1 cellular context compared by ENCODE assay signal in genomic region chr11:64355078-64355940, GRCh38.
TF ChIP-seq lines count a peak whose summit lies in the region.

No MANE protein-coding gene starts in this region.

TF ChIP-seq in HepG2, 621 proteins besides CTCF, POLR2A, EP300 and RAD21 (continued from another document and continues in another):
- TF ChIP-seq POLR2G (IDR thresholded peaks at IDR 0.05; ENCODE audit: low read depth, low read length) (peak; percentile 69), TFE3 (CRISPR knock-in tag; IDR thresholded peaks at IDR 0.05) (no peak), ZFP37 (CRISPR knock-in tag; IDR thresholded peaks at IDR 0.05; ENCODE audit: borderline replicate concordance) (no peak), ZNF766 (CRISPR knock-in tag; IDR thresholded peaks at IDR 0.05; ENCODE audit: borderline replicate concordance) (no peak), ZNF773 (CRISPR knock-in tag; IDR thresholded peaks at IDR 0.05; ENCODE audit: borderline replicate concordance) (no peak), ZNF598 (CRISPR knock-in tag; IDR thresholded peaks at IDR 0.05; ENCODE audit: borderline replicate concordance) (no peak), SUZ12 (IDR thresholded peaks at IDR 0.05; ENCODE audit: low read depth, low read length) (no peak), HNF1B (CRISPR knock-in tag; IDR thresholded peaks at IDR 0.05) (no peak; the same call in 1 of the 2 replicates), MBNL3 (CRISPR knock-in tag; conservative IDR thresholded peaks at IDR 0.05) (no peak), NR1H2 (CRISPR knock-in tag; IDR thresholded peaks at IDR 0.05; ENCODE audit: borderline replicate concordance, low read depth) (no peak), ZNF512B (CRISPR knock-in tag; IDR thresholded peaks at IDR 0.05; ENCODE audit: borderline replicate concordance) (no peak), PHB2 (IDR thresholded peaks at IDR 0.05; ENCODE audit: partially characterized antibody) (no peak), ZNF639 (CRISPR knock-in tag; conservative IDR thresholded peaks at IDR 0.05) (peak; percentile 58; the same call in 1 of the 2 replicates), ZSCAN25 (CRISPR knock-in tag; IDR thresholded peaks at IDR 0.05) (peak; percentile 98), CEBPB (IDR thresholded peaks at IDR 0.05; ENCODE audit: borderline replicate concordance, low read depth, low read length) (no peak), ZNF883 (CRISPR knock-in tag; IDR thresholded peaks at IDR 0.05; ENCODE audit: not compliant biosample characterization) (no peak), JUND (CRISPR knock-in tag; IDR thresholded peaks at IDR 0.05) (peak; percentile 64; the same call in 1 of the 2 replicates), ZNF557 (CRISPR knock-in tag; IDR thresholded peaks at IDR 0.05) (no peak), DNMT1 (CRISPR knock-in tag; IDR thresholded peaks at IDR 0.05) (no peak; the same call in 1 of the 2 replicates), PCBP1 (IDR thresholded peaks at IDR 0.05; ENCODE audit: borderline replicate concordance, low read depth, low read length) (peak; percentile 91; the same call in 1 of the 2 replicates), ZBTB4 (CRISPR knock-in tag; IDR thresholded peaks at IDR 0.05; ENCODE audit: borderline replicate concordance) (no peak), ZNF275 (CRISPR knock-in tag; IDR thresholded peaks at IDR 0.05; ENCODE audit: borderline replicate concordance) (no peak), ZNF180 (CRISPR knock-in tag; IDR thresholded peaks at IDR 0.05; ENCODE audit: borderline replicate concordance, low read depth) (no peak), ZBTB14 (CRISPR knock-in tag; IDR thresholded peaks at IDR 0.05) (no peak), HOXA3 (CRISPR knock-in tag; IDR thresholded peaks at IDR 0.05) (peak; percentile 26; the same call in 1 of the 2 replicates), CHD4 (IDR thresholded peaks at IDR 0.05; ENCODE audit: borderline replicate concordance, low read length) (no peak), TRAFD1 (CRISPR knock-in tag; IDR thresholded peaks at IDR 0.05; ENCODE audit: borderline replicate concordance) (no peak; the same call in 1 of the 2 replicates), RBFOX2 (IDR thresholded peaks at IDR 0.05; ENCODE audit: low read depth, low read length) (peak; percentile 52), ZNF619 (CRISPR knock-in tag; IDR thresholded peaks at IDR 0.05) (no peak), SIN3B (IDR thresholded peaks at IDR 0.05; ENCODE audit: low read length) (no peak), AHDC1 (CRISPR knock-in tag; IDR thresholded peaks at IDR 0.05; ENCODE audit: borderline replicate concordance) (no peak; the same call in 1 of the 2 replicates), ETV5 (CRISPR knock-in tag; IDR thresholded peaks at IDR 0.05; ENCODE audit: borderline replicate concordance) (peak; percentile 48; the same call in 1 of the 2 replicates)
